In genomic region chr11:9109858-9110731, GRCh38 we compare ENCODE assay signal across 29 cellular contexts. TPM values are rescaled to one million over a fixed set of nuclear protein-coding genes. Genes with fewer than 3 reads are reported as not detected.
"Had no signal": no experiment of that assay in that cellular context is flagged by ENCODE, and none has a peak within 500 bp of the region (broad histone marks: within the 10 kb centered on the region; RNA-seq: fewer than 3 reads in every experiment).

No MANE protein-coding gene starts in this region.

- H3K27me3 Mint-ChIP-seq: activated naive CD8-positive, alpha-beta T cell treated with anti-CD3 and anti-CD28 coated beads, Interleukin-2, amount 50 U/mL, for 24 hours had no signal

- H3K4me3 Mint-ChIP-seq: activated CD8-positive, alpha-beta memory T cell treated with anti-CD3 and anti-CD28 coated beads, Interleukin-2, amount 10 ng/mL, durations not matched to agents 7 days and 5 days; activated naive CD8-positive, alpha-beta T cell treated with anti-CD3 and anti-CD28 coated beads, Interleukin-2, amount 50 U/mL, for 24 hours; activated T-cell treated with anti-CD3 and anti-CD28 coated beads, Interleukin-2, amount 50 U/mL, for 24 hours; activated T-helper 1 cell treated with anti-CD3 and anti-CD28 coated beads, Interleukin-12 subunit alpha, Interleukin-12 subunit beta, Interleukin-2, Interleukin-4 antibody, amounts not matched to agents 30 ng/mL and 10 ng/mL and 1 ng/mL, durations not matched to agents 14 hours and 24 hours and 36 hours had no signal

- DNase-seq: activated CD4-positive, alpha-beta T cell treated with anti-CD3 and anti-CD28 coated beads for 48 hours; activated CD4-positive, alpha-beta T cell treated with anti-CD3 and anti-CD28 coated beads, Interleukin-2, amount 50 U/mL, for 4 hours; activated CD8-positive, alpha-beta memory T cell treated with anti-CD3 and anti-CD28 coated beads, Interleukin-2, amount 10 ng/mL, durations not matched to agents 7 days and 5 days; activated effector memory CD4-positive, alpha-beta T cell treated with Interleukin-2 at 50 U/mL for 16 hours; activated naive CD4-positive, alpha-beta T cell; activated naive CD8-positive, alpha-beta T cell treated with anti-CD3 and anti-CD28 coated beads, Interleukin-2, amount 50 U/mL, for 24 hours; activated T-cell treated with anti-CD3 and anti-CD28 coated beads, Interleukin-2, amount 50 U/mL, for 24 hours; amygdala; brain microvascular endothelial cell; caudate nucleus; Kasumi-1; KBM-7; NCI-H1048; NCI-H146; NCI-H187 treated with DMSO at 0.1 percent for 48 hours; NCI-H2171; NCI-H226; NCI-H526; NCI-H774; RPMI8226; SJCRH30; SK-N-SH; T-helper 1 cell had no signal

- H3K9me2 ChIP-seq: SK-N-SH had no signal

- H3K27me3 ChIP-seq: brain microvascular endothelial cell, SJCRH30 had no signal

- H3K9me3 ChIP-seq: SJCRH30 had no signal

- H3K27ac ChIP-seq: brain microvascular endothelial cell, SJCRH30 had no signal

- H3K4me1 ChIP-seq: SJCRH30 had no signal

- H3K36me3 ChIP-seq: brain microvascular endothelial cell, SJCRH30 had no signal

- H3K4me3 ChIP-seq: SJCRH30 had no signal

- H3K27ac Mint-ChIP-seq: activated CD8-positive, alpha-beta memory T cell treated with anti-CD3 and anti-CD28 coated beads, Interleukin-2, amount 10 ng/mL, durations not matched to agents 7 days and 5 days; activated naive CD4-positive, alpha-beta T cell treated with anti-CD3 and anti-CD28 coated beads, Interleukin-2, amount 50 U/mL, for 72 hours; activated naive CD8-positive, alpha-beta T cell treated with anti-CD3 and anti-CD28 coated beads, Interleukin-2, amount 50 U/mL, for 24 hours; activated T-cell treated with anti-CD3 and anti-CD28 coated beads, Interleukin-2, amount 50 U/mL, for 24 hours; activated T-helper 1 cell treated with anti-CD3 and anti-CD28 coated beads, Interleukin-12 subunit alpha, Interleukin-12 subunit beta, Interleukin-2, Interleukin-4 antibody, amounts not matched to agents 30 ng/mL and 10 ng/mL and 1 ng/mL, durations not matched to agents 14 hours and 24 hours and 36 hours had no signal

- ATAC-seq: activated CD4-positive, CD25-positive, alpha-beta regulatory T cell treated with anti-CD3 and anti-CD28 coated beads, Interleukin-2, amount 50 U/mL, for 24 hours; activated CD8-positive, alpha-beta memory T cell treated with anti-CD3 and anti-CD28 coated beads, Interleukin-2, amount 10 ng/mL, durations not matched to agents 7 days and 5 days; activated naive CD4-positive, alpha-beta T cell treated with anti-CD3 and anti-CD28 coated beads, Interleukin-2, amount 50 U/mL, for 72 hours; activated naive CD8-positive, alpha-beta T cell treated with anti-CD3 and anti-CD28 coated beads, Interleukin-2, amount 50 U/mL, for 24 hours; Right ventricle myocardium inferior had no signal

- H3K9ac ChIP-seq: SK-N-SH had no signal

- H3K4me1 Mint-ChIP-seq: activated CD8-positive, alpha-beta memory T cell treated with anti-CD3 and anti-CD28 coated beads, Interleukin-2, amount 10 ng/mL, durations not matched to agents 7 days and 5 days; activated naive CD8-positive, alpha-beta T cell treated with anti-CD3 and anti-CD28 coated beads, Interleukin-2, amount 50 U/mL, for 24 hours had no signal

- H3K4me2 ChIP-seq: SK-N-SH had no signal

RNA-seq across cellular contexts. Expression of gene SCUBE2, which starts 18.7 kb away (rescaled TPM):
- total RNA-seq: activated CD8-positive, alpha-beta memory T cell treated with anti-CD3 and anti-CD28 coated beads, Interleukin-2, amount 10 ng/mL, durations not matched to agents 7 days and 5 days; activated T-helper 1 cell treated with anti-CD3 and anti-CD28 coated beads, Interleukin-12 subunit alpha, Interleukin-12 subunit beta, Interleukin-2, Interleukin-4 antibody, amounts not matched to agents 30 ng/mL and 10 ng/mL and 1 ng/mL, durations not matched to agents 14 hours and 24 hours and 36 hours; NCI-H460; OCI-LY7 had no signal
